Comparison of ENCODE assay signal across 10 cellular contexts in genomic region chr16:58459344-58460218, GRCh38. TPM values are rescaled to one million over a fixed set of nuclear protein-coding genes. Genes with fewer than 3 reads are reported as not detected.
A peak's percentile ranks its signal among the peaks of the same experiment; 100 is the strongest.
DNase-seq lines count a peak whose midpoint lies in the region; ATAC-seq and TF ChIP-seq lines count a peak whose summit lies in the region.
"Had no signal": no experiment of that assay in that cellular context is flagged by ENCODE, and none has a peak within 500 bp of the region (broad histone marks: within the 10 kb centered on the region; RNA-seq: fewer than 3 reads in every experiment).

No MANE protein-coding gene starts in this region.

- no peaks in the 10 kb centered on the region for H3K36me3 Mint-ChIP-seq in natural killer cell treated with Interleukin-12 subunit alpha and Interleukin-12 subunit beta and Interleukin-15 and Interleukin-18, amount 100 ng/mL, for 72 hours

- no peaks in the 10 kb centered on the region for H3K4me1 Mint-ChIP-seq in natural killer cell treated with Interleukin-12 subunit alpha and Interleukin-12 subunit beta and Interleukin-15 and Interleukin-18, amount 100 ng/mL, for 72 hours (ENCODE audit: low read depth in 2 of 2)

- no peak for TF ChIP-seq CTCF in foreskin fibroblast (IDR thresholded peaks at IDR 0.05; ENCODE audit: low read depth, low read length)

- peaks cover 2 to 7% of the 10 kb centered on the region in 2 donors for H3K27me3 Mint-ChIP-seq in natural killer cell treated with Interleukin-12 subunit alpha and Interleukin-12 subunit beta and Interleukin-15 and Interleukin-18, amount 100 ng/mL, for 72 hours

- peak; percentile 21 for DNase-seq in activated CD8-positive, alpha-beta memory T cell treated with anti-CD3 and anti-CD28 coated beads, Interleukin-2, amount 50 U/mL, for 24 hours (ENCODE audit: extremely low read depth)
- DNase-seq in activated CD8-positive, alpha-beta memory T cell treated with anti-CD3 and anti-CD28 coated beads for 24 hours = no peak
- peak; percentile 56 to 71 for DNase-seq in activated CD4-positive, alpha-beta T cell treated with anti-CD3 and anti-CD28 coated beads, Interleukin-2, amount 50 U/mL, for 48 hours
- DNase-seq in foreskin fibroblast = peak; percentile 11 to 39
- peak; percentile 64 for DNase-seq in stimulated activated naive CD8-positive, alpha-beta T cell treated with anti-CD3 and anti-CD28 coated beads, Interleukin-15, Interleukin-2, amounts not matched to agents 100 U/mL and 50 U/mL, for 24 hours
- DNase-seq in pons (ENCODE audit: low spot score) = no peak
- DNase-seq in natural killer cell treated with Interleukin-12 subunit alpha and Interleukin-12 subunit beta and Interleukin-15 and Interleukin-18, amount 100 ng/mL, for 72 hours (ENCODE audit: low spot score) = no peak
- no peak for DNase-seq in SHP77 (lab: John Stamatoyannopoulos, UW)
- DNase-seq: left colon had no signal

- no peak overlapping the region for H3K27ac Mint-ChIP-seq in natural killer cell treated with Interleukin-12 subunit alpha and Interleukin-12 subunit beta and Interleukin-15 and Interleukin-18, amount 100 ng/mL, for 72 hours

- no peaks in the 10 kb centered on the region for H3K9me3 Mint-ChIP-seq in natural killer cell treated with Interleukin-12 subunit alpha and Interleukin-12 subunit beta and Interleukin-15 and Interleukin-18, amount 100 ng/mL, for 72 hours

- H3K4me3 Mint-ChIP-seq in natural killer cell treated with Interleukin-12 subunit alpha and Interleukin-12 subunit beta and Interleukin-15 and Interleukin-18, amount 100 ng/mL, for 72 hours = no peak overlapping the region

- ATAC-seq in stimulated activated naive CD8-positive, alpha-beta T cell treated with anti-CD3 and anti-CD28 coated beads, Interleukin-15, Interleukin-2, amounts not matched to agents 100 U/mL and 50 U/mL, for 24 hours = peak; percentile 88
- ATAC-seq in natural killer cell treated with Interleukin-12 subunit alpha and Interleukin-12 subunit beta and Interleukin-15 and Interleukin-18, amount 100 ng/mL, for 72 hours = no peak
- ATAC-seq: left colon had no signal

- no peak overlapping the region for H3K4me3 ChIP-seq in foreskin fibroblast (ENCODE audit: low read depth in 1 of 2, low read length in 2 of 2)
- H3K4me3 ChIP-seq: BLaER1 treated with 17β-estradiol and CSF1 and Interleukin-3, amounts not matched to agents 10 nM and 100 nM had no signal

RNA-seq across cellular contexts. Expression of gene NDRG4, which starts 40.4 kb away (rescaled TPM):
- total RNA-seq in natural killer cell treated with Interleukin-12 subunit alpha and Interleukin-12 subunit beta and Interleukin-15 and Interleukin-18, amount 100 ng/mL, for 72 hours = under 1 TPM; 0.14 to 0.47 TPM

RNA-seq across cellular contexts. Expression of gene SETD6, which starts 55.7 kb away (rescaled TPM):
- 10 to 100 TPM; 16.4 to 29.1 TPM for total RNA-seq in natural killer cell treated with Interleukin-12 subunit alpha and Interleukin-12 subunit beta and Interleukin-15 and Interleukin-18, amount 100 ng/mL, for 72 hours

Comparison
In these comparisons a context has a peak if more than half of its experiments do, and no peak if none do; other contexts are left out.
1. DNase-seq: peak in activated CD8-positive, alpha-beta memory T cell treated with anti-CD3 and anti-CD28 coated beads, Interleukin-2, amount 50 U/mL, for 24 hours (single experiment), activated CD4-positive, alpha-beta T cell treated with anti-CD3 and anti-CD28 coated beads, Interleukin-2, amount 50 U/mL, for 48 hours (2 of 2), foreskin fibroblast (2 of 2) and stimulated activated naive CD8-positive, alpha-beta T cell treated with anti-CD3 and anti-CD28 coated beads, Interleukin-15, Interleukin-2, amounts not matched to agents 100 U/mL and 50 U/mL, for 24 hours (single experiment); none in activated CD8-positive, alpha-beta memory T cell treated with anti-CD3 and anti-CD28 coated beads for 24 hours (single experiment), pons (single experiment), natural killer cell treated with Interleukin-12 subunit alpha and Interleukin-12 subunit beta and Interleukin-15 and Interleukin-18, amount 100 ng/mL, for 72 hours (single experiment) and SHP77 (0 of 2).